1 cellular context compared by ENCODE assay signal in genomic region chr7:66033471-66034385, GRCh38.
TF ChIP-seq lines count a peak whose summit lies in the region.

No MANE protein-coding gene starts in this region.

TF ChIP-seq in liver, 16 proteins besides CTCF, POLR2A, EP300 and RAD21 (continued from another document):
- TF ChIP-seq, protein P1, sequence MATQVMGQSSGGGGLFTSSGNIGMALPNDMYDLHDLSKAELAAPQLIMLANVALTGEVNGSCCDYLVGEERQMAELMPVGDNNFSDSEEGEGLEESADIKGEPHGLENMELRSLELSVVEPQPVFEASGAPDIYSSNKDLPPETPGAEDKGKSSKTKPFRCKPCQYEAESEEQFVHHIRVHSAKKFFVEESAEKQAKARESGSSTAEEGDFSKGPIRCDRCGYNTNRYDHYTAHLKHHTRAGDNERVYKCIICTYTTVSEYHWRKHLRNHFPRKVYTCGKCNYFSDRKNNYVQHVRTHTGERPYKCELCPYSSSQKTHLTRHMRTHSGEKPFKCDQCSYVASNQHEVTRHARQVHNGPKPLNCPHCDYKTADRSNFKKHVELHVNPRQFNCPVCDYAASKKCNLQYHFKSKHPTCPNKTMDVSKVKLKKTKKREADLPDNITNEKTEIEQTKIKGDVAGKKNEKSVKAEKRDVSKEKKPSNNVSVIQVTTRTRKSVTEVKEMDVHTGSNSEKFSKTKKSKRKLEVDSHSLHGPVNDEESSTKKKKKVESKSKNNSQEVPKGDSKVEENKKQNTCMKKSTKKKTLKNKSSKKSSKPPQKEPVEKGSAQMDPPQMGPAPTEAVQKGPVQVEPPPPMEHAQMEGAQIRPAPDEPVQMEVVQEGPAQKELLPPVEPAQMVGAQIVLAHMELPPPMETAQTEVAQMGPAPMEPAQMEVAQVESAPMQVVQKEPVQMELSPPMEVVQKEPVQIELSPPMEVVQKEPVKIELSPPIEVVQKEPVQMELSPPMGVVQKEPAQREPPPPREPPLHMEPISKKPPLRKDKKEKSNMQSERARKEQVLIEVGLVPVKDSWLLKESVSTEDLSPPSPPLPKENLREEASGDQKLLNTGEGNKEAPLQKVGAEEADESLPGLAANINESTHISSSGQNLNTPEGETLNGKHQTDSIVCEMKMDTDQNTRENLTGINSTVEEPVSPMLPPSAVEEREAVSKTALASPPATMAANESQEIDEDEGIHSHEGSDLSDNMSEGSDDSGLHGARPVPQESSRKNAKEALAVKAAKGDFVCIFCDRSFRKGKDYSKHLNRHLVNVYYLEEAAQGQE (IDR thresholded peaks at IDR 0.05), result peak; percentile 51
